Comparison of ENCODE assay signal across 8 cellular contexts in genomic region chr11:69131644-69132300, GRCh38. TPM values are rescaled to one million over a fixed set of nuclear protein-coding genes. Genes with fewer than 3 reads are reported as not detected.
A peak's percentile ranks its signal among the peaks of the same experiment; 100 is the strongest.
DNase-seq lines count a peak whose midpoint lies in the region; ATAC-seq, FAIRE-seq and TF ChIP-seq lines count a peak whose summit lies in the region.

No MANE protein-coding gene starts in this region.

- no peak overlapping the region for H2AFZ ChIP-seq in fibroblast of lung (ENCODE audit: low read length)

- no peak overlapping the region for H3K27ac Mint-ChIP-seq in neural crest cell (ENCODE audit: unreplicated experiment)

- no peaks in the 10 kb centered on the region for H3K9me3 ChIP-seq in fibroblast of lung (ENCODE audit: control insufficient read depth, insufficient read depth, low read depth, low read length)

- H3K27ac ChIP-seq in 22Rv1 (peak overlapping the region; percentile 40), fibroblast of lung (ENCODE audit: insufficient read depth, low read length) (no peak overlapping the region)

- peak; percentile 84 for TF ChIP-seq CTCF in 22Rv1 (IDR thresholded peaks at IDR 0.05)
- peak; percentile 54 for TF ChIP-seq CTCF in GM20000 (IDR thresholded peaks at IDR 0.05; ENCODE audit: extremely low read depth, missing control alignments)
- TF ChIP-seq CTCF in fibroblast of lung (conservative IDR thresholded peaks at IDR 0.05 in 1 of 2, IDR thresholded peaks at IDR 0.05 in 1 of 2; ENCODE audit: low read depth in 1 of 2, low read length in 2 of 2) = peak; percentile 75 to 86
- peak; percentile 86 for TF ChIP-seq CTCF in neural crest cell (conservative IDR thresholded peaks at IDR 0.05)

- H3K4me3 ChIP-seq in fibroblast of lung (replicated peaks in 1 of 4; ENCODE audit: control extremely low read depth in 1 of 4, insufficient read depth in 1 of 4, low read depth in 3 of 4, low read length in 4 of 4) = no peak overlapping the region

- peaks cover 7% of the 10 kb centered on the region for H3K36me3 Mint-ChIP-seq in neural crest cell (ENCODE audit: low read depth)

- H3K4me1 ChIP-seq in fibroblast of lung (ENCODE audit: control insufficient read depth, extremely low read depth, insufficient read depth, low read length) = peaks cover 2% of the 10 kb centered on the region

- H4K20me1 ChIP-seq in fibroblast of lung (ENCODE audit: control insufficient read depth, extremely low read depth, insufficient read depth, low read length) = no peaks in the 10 kb centered on the region

- H3K9ac ChIP-seq in fibroblast of lung (ENCODE audit: insufficient read depth, low read length) = no peak overlapping the region

- H3K4me1 Mint-ChIP-seq in neural crest cell = peaks cover 18% of the 10 kb centered on the region

- no peak for FAIRE-seq in RCC 7860 (lab: Jason Lieb, UNC)

- DNase-seq in GM20000 (ENCODE audit: low spot score) (no peak), RCC 7860 (ENCODE audit: low spot score) (peak; percentile 69), fibroblast of lung (ENCODE audit: low read depth in 2 of 2) (peak; percentile 72 to 73), neural crest cell (ENCODE audit: low read depth, low spot score) (peak; percentile 57)
- DNase-seq in NK-92 treated with Interleukin-12 subunit alpha and Interleukin-12 subunit beta, amount 100 ng/mL, for 24 hours (lab: John Stamatoyannopoulos, UW) = no peak

- no peaks in the 10 kb centered on the region for H3K27me3 Mint-ChIP-seq in neural crest cell (ENCODE audit: low read depth)

- H3K4me3 Mint-ChIP-seq in neural crest cell = no peak overlapping the region

- no peak overlapping the region for H3K4me2 ChIP-seq in fibroblast of lung (ENCODE audit: extremely low read depth, insufficient read depth, low read length)

- no peak for ATAC-seq in GM21529 (IDR thresholded peaks at IDR 0.05; ENCODE audit: unreplicated experiment)
- no peak for ATAC-seq in HG02884 (IDR thresholded peaks at IDR 0.05; ENCODE audit: unreplicated experiment)

- no peaks in the 10 kb centered on the region for H3K79me2 ChIP-seq in fibroblast of lung (ENCODE audit: control insufficient read depth, insufficient read depth, low read length)

- peaks cover 14% of the 10 kb centered on the region for H3K9me3 Mint-ChIP-seq in neural crest cell

- peaks cover 2% of the 10 kb centered on the region for H3K27me3 ChIP-seq in fibroblast of lung (ENCODE audit: control insufficient read depth, insufficient read depth, low read length)

- no peaks in the 10 kb centered on the region for H3K36me3 ChIP-seq in fibroblast of lung (ENCODE audit: control insufficient read depth, insufficient read depth, low read length)

RNA-seq across cellular contexts. Expression of gene SMIM38, which starts 24.0 kb away (rescaled TPM):
- total RNA-seq in fibroblast of lung = 0.33 and 0.51 TPM in 2 replicates
- 0.06 TPM in 1 of 2 replicates, not detected in the other for polyA plus RNA-seq in fibroblast of lung
- not detected in 2 replicates for polyA plus RNA-seq in fibroblast of lung (2012)
- not detected in 2 replicates for polyA minus RNA-seq in fibroblast of lung (ENCODE audit: low replicate concordance)
- 1.1 and 1.4 TPM in 2 replicates for total RNA-seq in neural crest cell

Comparison
In these comparisons a context has a peak if more than half of its experiments do, and no peak if none do; other contexts are left out.
1. DNase-seq: peak in RCC 7860 (single experiment), fibroblast of lung (2 of 2) and neural crest cell (single experiment); none in GM20000 (single experiment) and NK-92 treated with Interleukin-12 subunit alpha and Interleukin-12 subunit beta, amount 100 ng/mL, for 24 hours (single experiment).
2. Peak in every context shown above with its lines, with median percentiles within 50 percentile points of each other: CTCF ChIP-seq.